In the genomic region with DNA sequence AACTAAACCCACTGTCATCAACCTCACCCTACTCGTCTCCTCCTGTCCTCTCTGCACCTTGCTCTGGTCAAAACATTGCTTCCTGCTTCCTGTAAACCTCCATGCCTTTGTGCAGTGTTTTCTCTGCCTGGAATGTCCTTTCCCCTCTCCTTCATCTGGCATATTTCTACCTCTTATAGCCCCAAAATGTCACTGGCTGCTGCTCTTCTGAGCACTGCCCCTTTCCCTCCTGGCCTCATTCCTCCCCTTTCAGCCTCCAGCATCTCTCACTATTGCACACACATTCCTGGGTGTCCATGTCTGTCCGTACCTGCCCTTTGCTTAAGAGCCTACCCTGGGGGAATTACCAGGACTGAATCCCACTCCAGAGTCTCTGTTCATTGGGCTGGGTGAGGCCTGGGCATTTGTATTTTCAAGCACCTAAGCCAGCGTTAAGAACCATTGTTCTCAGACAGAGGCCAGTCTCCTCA, we compare ENCODE assay signal across 22 cellular contexts.
A peak's percentile ranks its signal among the peaks of the same experiment; 100 is the strongest.
DNase-seq lines count a peak whose midpoint lies in the region; ATAC-seq, FAIRE-seq and TF ChIP-seq lines count a peak whose summit lies in the region.
"Had no signal": no experiment of that assay in that cellular context is flagged by ENCODE, and none has a peak within 500 bp of the region (broad histone marks: within the 10 kb centered on the region; RNA-seq: fewer than 3 reads in every experiment).

No MANE protein-coding gene starts in this region.

- no peak for TF ChIP-seq POLR2A in breast epithelium (IDR thresholded peaks at IDR 0.05)

- POLR2A ChIA-PET in MCF 10A (lab: Yijun Ruan, JAX) = interaction anchor here (0.7 to 1.7 kb wide), 8 partner anchors 11 to 105 kb away, joined by 3 to 7 read pairs (median 4); partner anchors contain the start of gene ACSL3

- peak overlapping the region; percentile 34 for H3K9ac ChIP-seq in keratinocyte (ENCODE audit: control insufficient read depth, extremely low read depth, insufficient read depth, low read length)
- no peak overlapping the region for H3K9ac ChIP-seq in smooth muscle cell (ENCODE audit: low read depth)
- H3K9ac ChIP-seq in kidney (ENCODE audit: low read length in 2 of 2) = no peak overlapping the region
- H3K9ac ChIP-seq: BLaER1 had no signal

- no peaks in the 10 kb centered on the region for H3K36me3 Mint-ChIP-seq in MCF 10A (ENCODE audit: insufficient read depth, unreplicated experiment)
- H3K36me3 Mint-ChIP-seq: activated naive CD4-positive, alpha-beta T cell treated with anti-CD3 and anti-CD28 coated beads, Interleukin-2, amount 50 U/mL, for 72 hours had no signal

- peak overlapping the region; percentile 58 for H2AFZ ChIP-seq in keratinocyte (ENCODE audit: control insufficient read depth, low read length)
- no peak overlapping the region for H2AFZ ChIP-seq in smooth muscle cell (ENCODE audit: low read depth)

- H3K27ac ChIP-seq in breast epithelium (no peak overlapping the region), RWPE2 (ENCODE audit: poor library complexity, severe bottlenecking) (peak overlapping the region; percentile 97), keratinocyte (ENCODE audit: control insufficient read depth, insufficient read depth, low read length) (peak overlapping the region; percentile 71), smooth muscle cell (ENCODE audit: low read depth) (peak overlapping the region; percentile 61), psoas muscle (no peak overlapping the region), kidney (ENCODE audit: low read depth in 2 of 2, low read length in 2 of 2) (no peak overlapping the region)
- H3K27ac ChIP-seq: BLaER1, left lung, vagina had no signal

- no peaks in the 10 kb centered on the region for H3K27me3 Mint-ChIP-seq in MCF 10A (ENCODE audit: insufficient read depth, unreplicated experiment)

- WGBS in smooth muscle cell (ENCODE audit: low lambda C conversion rate) = 64% methylated on average over 3 of the region's 3 CpGs
- WGBS in psoas muscle, 3 donors = 48 to 91% (median 57%) methylated on average over 3 of the region's 3 CpGs

- H3K9me3 Mint-ChIP-seq in MCF 10A (ENCODE audit: unreplicated experiment) = no peaks in the 10 kb centered on the region
- H3K9me3 Mint-ChIP-seq: activated naive CD4-positive, alpha-beta T cell treated with anti-CD3 and anti-CD28 coated beads, Interleukin-2, amount 50 U/mL, for 72 hours; activated T-helper 1 cell treated with anti-CD3 and anti-CD28 coated beads, Interleukin-12 subunit alpha, Interleukin-12 subunit beta, Interleukin-2, Interleukin-4 antibody, amounts not matched to agents 30 ng/mL and 10 ng/mL and 1 ng/mL, durations not matched to agents 14 hours and 24 hours and 36 hours had no signal

- H3K36me3 ChIP-seq in breast epithelium (no peaks in the 10 kb centered on the region), RWPE2 (ENCODE audit: low read depth) (no peaks in the 10 kb centered on the region), keratinocyte (ENCODE audit: control insufficient read depth in 2 of 2, extremely low read depth in 1 of 2, insufficient read depth in 2 of 2, low read length in 2 of 2) (no peaks in the 10 kb centered on the region), smooth muscle cell (ENCODE audit: low read depth) (no peaks in the 10 kb centered on the region), psoas muscle (ENCODE audit: insufficient read depth in 1 of 2, low read depth in 1 of 2) (no peaks in the 10 kb centered on the region), kidney (ENCODE audit: control insufficient read depth in 1 of 2, insufficient read depth in 2 of 2, low read length in 2 of 2) (no peaks in the 10 kb centered on the region)
- H3K36me3 ChIP-seq: BLaER1, left lung, vagina had no signal

- H3K9me1 ChIP-seq in keratinocyte (ENCODE audit: control insufficient read depth, extremely low read depth, insufficient read depth, low read length) = no peaks in the 10 kb centered on the region

- H4K20me1 ChIP-seq in keratinocyte (ENCODE audit: control insufficient read depth, extremely low read depth, insufficient read depth, low read length) (no peaks in the 10 kb centered on the region), smooth muscle cell (ENCODE audit: low read depth) (no peaks in the 10 kb centered on the region)
- H4K20me1 ChIP-seq: BLaER1 had no signal

- no TSS peak for BruUV-seq in MCF 10A (replicated peaks; lab: Mats Ljungman, UMichigan)

- DNase-seq in MCF 10A (ENCODE audit: unreplicated experiment) (peak; percentile 27), breast epithelium (ENCODE audit: low spot score in 2 of 2) (no peak), RWPE2 (ENCODE audit: low spot score) (no peak), keratinocyte (ENCODE audit: low read depth, low spot score) (peak; percentile 90), smooth muscle cell (lab: John Stamatoyannopoulos, UW; ENCODE audit: unreplicated experiment) (no peak), psoas muscle (no peak), NCI-H345 treated with DMSO at 0.1 percent for 48 hours (lab: John Stamatoyannopoulos, UW; ENCODE audit: unreplicated experiment) (no peak), kidney (no peak)
- DNase-seq: GF-D8; left lung; NCI-H1048; NCI-H2029 treated with DMSO at 0.1 percent for 48 hours; stimulated activated CD8-positive, alpha-beta memory T cell treated with anti-CD3 and anti-CD28 coated beads, Interleukin-4, amount 100 ng/mL, for 48 hours; substantia nigra had no signal

- no peak for TF ChIP-seq CTCF in MCF 10A (IDR thresholded peaks at IDR 0.05; ENCODE audit: unreplicated experiment)
- TF ChIP-seq CTCF in breast epithelium (IDR thresholded peaks at IDR 0.05) = no peak
- TF ChIP-seq CTCF in RWPE2 (IDR thresholded peaks at IDR 0.05; ENCODE audit: poor library complexity, severe bottlenecking) = no peak
- TF ChIP-seq CTCF in keratinocyte (optimal IDR thresholded peaks at IDR 0.05 in 1 of 3, IDR thresholded peaks at IDR 0.05 in 1 of 3, conservative IDR thresholded peaks at IDR 0.05 in 1 of 3; ENCODE audit: extremely low read depth in 1 of 3, insufficient read depth in 2 of 3, low read length in 3 of 3) = no peak
- TF ChIP-seq CTCF in smooth muscle cell (IDR thresholded peaks at IDR 0.05; ENCODE audit: borderline replicate concordance, insufficient read depth, poor library complexity, severe bottlenecking) = no peak
- no peak for TF ChIP-seq CTCF in psoas muscle (IDR thresholded peaks at IDR 0.05)
- TF ChIP-seq CTCF in kidney (IDR thresholded peaks at IDR 0.05; ENCODE audit: borderline replicate concordance, extremely low read depth, insufficient read depth) = no peak

- H3K4me1 ChIP-seq in breast epithelium (no peaks in the 10 kb centered on the region), RWPE2 (ENCODE audit: insufficient read depth, poor library complexity, severe bottlenecking) (peaks cover 14% of the 10 kb centered on the region), keratinocyte (ENCODE audit: control insufficient read depth, extremely low read depth, insufficient read depth, low read length) (peaks cover 31% of the 10 kb centered on the region), smooth muscle cell (ENCODE audit: low read depth) (peaks cover 31% of the 10 kb centered on the region), psoas muscle (peaks cover 18% of the 10 kb centered on the region), kidney (ENCODE audit: control insufficient read depth in 1 of 2, insufficient read depth in 1 of 2, low read depth in 1 of 2, low read length in 2 of 2) (no peaks in the 10 kb centered on the region)

- peaks cover 10% of the 10 kb centered on the region for H3F3A ChIP-seq in smooth muscle cell (ENCODE audit: low read depth)

- no peak overlapping the region for H3K4me3 ChIP-seq in breast epithelium
- H3K4me3 ChIP-seq in RWPE2 (ENCODE audit: severe bottlenecking) = no peak overlapping the region
- peak overlapping the region in 2 of 3 experiments; percentile 9 to 23 for H3K4me3 ChIP-seq in keratinocyte (ENCODE audit: control insufficient read depth in 2 of 3, extremely low read depth in 1 of 3, insufficient read depth in 2 of 3, low read depth in 1 of 3, low read length in 3 of 3)
- no peak overlapping the region for H3K4me3 ChIP-seq in smooth muscle cell
- H3K4me3 ChIP-seq in psoas muscle = no peak overlapping the region
- no peak overlapping the region for H3K4me3 ChIP-seq in kidney (ENCODE audit: low read length in 2 of 2)
- H3K4me3 ChIP-seq: BLaER1, left lung, vagina had no signal

- peak overlapping the region; percentile 63 for H3K4me2 ChIP-seq in keratinocyte (ENCODE audit: control insufficient read depth, extremely low read depth, insufficient read depth, low read depth, low read length)
- peak overlapping the region; percentile 27 for H3K4me2 ChIP-seq in smooth muscle cell
- H3K4me2 ChIP-seq: BLaER1 had no signal

- H3K27me3 ChIP-seq in breast epithelium = no peaks in the 10 kb centered on the region
- H3K27me3 ChIP-seq in RWPE2 (ENCODE audit: insufficient read depth, poor library complexity, severe bottlenecking) = no peaks in the 10 kb centered on the region
- H3K27me3 ChIP-seq in keratinocyte (ENCODE audit: control insufficient read depth, extremely low read depth, insufficient read depth, low read length) = no peaks in the 10 kb centered on the region
- H3K27me3 ChIP-seq in smooth muscle cell (ENCODE audit: low read depth) = no peaks in the 10 kb centered on the region
- H3K27me3 ChIP-seq in psoas muscle (ENCODE audit: insufficient read depth in 3 of 3, low read length in 2 of 3) = no peaks in the 10 kb centered on the region
- H3K27me3 ChIP-seq: BLaER1, left lung, vagina had no signal

- peak; percentile 95 for FAIRE-seq in keratinocyte (lab: Jason Lieb, UNC)
- FAIRE-seq in kidney (lab: Jason Lieb, UNC) = no peak
- FAIRE-seq: colon, GM19239 had no signal

- CTCF ChIA-PET in MCF 10A (lab: Yijun Ruan, JAX) = interaction anchor here (0.6 to 1.0 kb wide), 3 partner anchors 40 to 164 kb away, joined by 3 to 4 read pairs (median 3); no protein-coding TSS in a partner anchor

- H3K27ac Mint-ChIP-seq in MCF 10A (ENCODE audit: low read depth, unreplicated experiment) = peak overlapping the region; percentile 88
- H3K27ac Mint-ChIP-seq: activated T-helper 1 cell treated with anti-CD3 and anti-CD28 coated beads, Interleukin-12 subunit alpha, Interleukin-12 subunit beta, Interleukin-2, Interleukin-4 antibody, amounts not matched to agents 30 ng/mL and 10 ng/mL and 1 ng/mL, durations not matched to agents 14 hours and 24 hours and 36 hours had no signal

- peaks cover 28% of the 10 kb centered on the region for H3K4me1 Mint-ChIP-seq in MCF 10A (ENCODE audit: insufficient read depth, unreplicated experiment)

- H3K4me3 Mint-ChIP-seq in MCF 10A (ENCODE audit: unreplicated experiment) = peak overlapping the region; percentile 7
- H3K4me3 Mint-ChIP-seq: activated T-helper 1 cell treated with anti-CD3 and anti-CD28 coated beads, Interleukin-12 subunit alpha, Interleukin-12 subunit beta, Interleukin-2, Interleukin-4 antibody, amounts not matched to agents 30 ng/mL and 10 ng/mL and 1 ng/mL, durations not matched to agents 14 hours and 24 hours and 36 hours had no signal

- intact Hi-C loops in MCF 10A (cut with micrococcal nuclease) = no loop called here
- intact Hi-C loops in breast epithelium (cut with DNase I; ENCODE audit: low total_unique reads) = loop anchor here (5.0 kb wide), 1 partner anchor 586 kb away; no protein-coding TSS in a partner anchor
- intact Hi-C loops in psoas muscle (cut with DNase I) = loop anchor here in 1 of 2 donors (5.0 kb wide), 1 partner anchor 41 kb away; no protein-coding TSS in a partner anchor
- intact Hi-C loops in kidney (cut with DNase I) = no loop called here

- no peaks in the 10 kb centered on the region for H3K9me3 ChIP-seq in breast epithelium
- no peaks in the 10 kb centered on the region for H3K9me3 ChIP-seq in RWPE2 (ENCODE audit: severe bottlenecking)
- H3K9me3 ChIP-seq in keratinocyte (ENCODE audit: control insufficient read depth, low read depth, low read length) = no peaks in the 10 kb centered on the region
- H3K9me3 ChIP-seq in smooth muscle cell (replicated peaks; ENCODE audit: low read depth) = no peaks in the 10 kb centered on the region
- no peaks in the 10 kb centered on the region for H3K9me3 ChIP-seq in psoas muscle
- H3K9me3 ChIP-seq in kidney (ENCODE audit: control insufficient read depth in 1 of 2, low read length in 2 of 2) = no peaks in the 10 kb centered on the region
- H3K9me3 ChIP-seq: BLaER1, left lung, vagina had no signal

- dilution Hi-C loops in keratinocyte (cut with MboI; ENCODE audit: extremely low pct_ligation_motif_present, low sequenced_read_pairs) = no loop called here

- ATAC-seq in RWPE2 (ENCODE audit: low read depth) = peak; percentile 35
- ATAC-seq in psoas muscle = no peak
- ATAC-seq: activated CD4-positive, CD25-positive, alpha-beta regulatory T cell treated with anti-CD3 and anti-CD28 coated beads, Interleukin-2, amount 50 U/mL, for 24 hours; activated naive CD4-positive, alpha-beta T cell treated with anti-CD3 and anti-CD28 coated beads, Interleukin-2, amount 50 U/mL, for 72 hours; Right ventricle myocardium inferior had no signal

- H3K79me2 ChIP-seq in keratinocyte (ENCODE audit: control insufficient read depth, insufficient read depth, low read length) (no peaks in the 10 kb centered on the region), smooth muscle cell (ENCODE audit: low read depth) (no peaks in the 10 kb centered on the region)

Comparison
In these comparisons a context has a peak if more than half of its experiments do, and no peak if none do; other contexts are left out.
1. DNase-seq: peak in MCF 10A (single experiment) and keratinocyte (single experiment); none in breast epithelium (0 of 2), RWPE2 (single experiment), smooth muscle cell (single experiment), psoas muscle (0 of 2), NCI-H345 treated with DMSO at 0.1 percent for 48 hours (single experiment) and kidney (single experiment).
2. H3K27ac ChIP-seq: peak in RWPE2 (single experiment), keratinocyte (single experiment) and smooth muscle cell (single experiment); none in breast epithelium (0 of 2), psoas muscle (single experiment) and kidney (0 of 2).
3. H3K4me3 ChIP-seq: peak in keratinocyte (2 of 3); none in breast epithelium (0 of 3), RWPE2 (single experiment), smooth muscle cell (single experiment), psoas muscle (single experiment) and kidney (0 of 2).